ENCODE assay signal across 1 cellular context in the genomic region with DNA sequence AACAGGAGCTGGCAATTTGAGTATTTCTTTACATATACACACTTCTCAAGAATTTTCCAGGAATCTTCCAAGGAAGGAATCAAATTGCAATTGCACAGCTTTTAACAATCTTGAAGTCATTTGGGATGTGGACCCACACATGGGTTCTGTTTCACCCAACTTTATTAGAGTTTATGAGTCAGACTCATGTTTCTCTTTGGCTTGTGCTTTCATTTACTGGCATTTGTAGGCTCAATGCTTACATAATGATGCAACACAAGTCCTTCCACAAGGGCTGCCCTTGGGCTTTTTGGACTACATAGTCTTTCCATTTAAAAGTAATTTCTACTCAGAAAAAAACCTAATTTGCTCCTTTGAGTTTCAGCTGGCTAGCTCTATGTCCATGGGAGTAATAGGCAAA.
TF ChIP-seq lines count a peak whose summit lies in the region.

No MANE protein-coding gene starts in this region.

TF ChIP-seq in HEK293, 187 proteins besides CTCF, POLR2A, EP300 and RAD21 (continued from another document):
- TF ChIP-seq, protein P1, sequence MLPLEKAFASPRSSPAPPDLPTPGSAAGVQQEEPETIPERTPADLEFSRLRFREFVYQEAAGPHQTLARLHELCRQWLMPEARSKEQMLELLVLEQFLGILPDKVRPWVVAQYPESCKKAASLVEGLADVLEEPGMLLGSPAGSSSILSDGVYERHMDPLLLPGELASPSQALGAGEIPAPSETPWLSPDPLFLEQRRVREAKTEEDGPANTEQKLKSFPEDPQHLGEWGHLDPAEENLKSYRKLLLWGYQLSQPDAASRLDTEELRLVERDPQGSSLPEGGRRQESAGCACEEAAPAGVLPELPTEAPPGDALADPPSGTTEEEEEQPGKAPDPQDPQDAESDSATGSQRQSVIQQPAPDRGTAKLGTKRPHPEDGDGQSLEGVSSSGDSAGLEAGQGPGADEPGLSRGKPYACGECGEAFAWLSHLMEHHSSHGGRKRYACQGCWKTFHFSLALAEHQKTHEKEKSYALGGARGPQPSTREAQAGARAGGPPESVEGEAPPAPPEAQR (tag by site-specific recombination; IDR thresholded peaks at IDR 0.05), result no peak
- TF ChIP-seq ZNF292 (tag by site-specific recombination; IDR thresholded peaks at IDR 0.05; ENCODE audit: borderline replicate concordance, low read depth), result no peak
- TF ChIP-seq ZNF548 (tag by site-specific recombination; IDR thresholded peaks at IDR 0.05), result no peak
- no peak for TF ChIP-seq RBAK (tag by site-specific recombination; IDR thresholded peaks at IDR 0.05)
- TF ChIP-seq, protein P2, sequence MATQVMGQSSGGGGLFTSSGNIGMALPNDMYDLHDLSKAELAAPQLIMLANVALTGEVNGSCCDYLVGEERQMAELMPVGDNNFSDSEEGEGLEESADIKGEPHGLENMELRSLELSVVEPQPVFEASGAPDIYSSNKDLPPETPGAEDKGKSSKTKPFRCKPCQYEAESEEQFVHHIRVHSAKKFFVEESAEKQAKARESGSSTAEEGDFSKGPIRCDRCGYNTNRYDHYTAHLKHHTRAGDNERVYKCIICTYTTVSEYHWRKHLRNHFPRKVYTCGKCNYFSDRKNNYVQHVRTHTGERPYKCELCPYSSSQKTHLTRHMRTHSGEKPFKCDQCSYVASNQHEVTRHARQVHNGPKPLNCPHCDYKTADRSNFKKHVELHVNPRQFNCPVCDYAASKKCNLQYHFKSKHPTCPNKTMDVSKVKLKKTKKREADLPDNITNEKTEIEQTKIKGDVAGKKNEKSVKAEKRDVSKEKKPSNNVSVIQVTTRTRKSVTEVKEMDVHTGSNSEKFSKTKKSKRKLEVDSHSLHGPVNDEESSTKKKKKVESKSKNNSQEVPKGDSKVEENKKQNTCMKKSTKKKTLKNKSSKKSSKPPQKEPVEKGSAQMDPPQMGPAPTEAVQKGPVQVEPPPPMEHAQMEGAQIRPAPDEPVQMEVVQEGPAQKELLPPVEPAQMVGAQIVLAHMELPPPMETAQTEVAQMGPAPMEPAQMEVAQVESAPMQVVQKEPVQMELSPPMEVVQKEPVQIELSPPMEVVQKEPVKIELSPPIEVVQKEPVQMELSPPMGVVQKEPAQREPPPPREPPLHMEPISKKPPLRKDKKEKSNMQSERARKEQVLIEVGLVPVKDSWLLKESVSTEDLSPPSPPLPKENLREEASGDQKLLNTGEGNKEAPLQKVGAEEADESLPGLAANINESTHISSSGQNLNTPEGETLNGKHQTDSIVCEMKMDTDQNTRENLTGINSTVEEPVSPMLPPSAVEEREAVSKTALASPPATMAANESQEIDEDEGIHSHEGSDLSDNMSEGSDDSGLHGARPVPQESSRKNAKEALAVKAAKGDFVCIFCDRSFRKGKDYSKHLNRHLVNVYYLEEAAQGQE (tag by site-specific recombination; IDR thresholded peaks at IDR 0.05), result no peak
- peak; percentile 37; the same call in 1 of the 2 replicates for TF ChIP-seq ZNF629 (tag by site-specific recombination; IDR thresholded peaks at IDR 0.05)
- TF ChIP-seq, protein P3, sequence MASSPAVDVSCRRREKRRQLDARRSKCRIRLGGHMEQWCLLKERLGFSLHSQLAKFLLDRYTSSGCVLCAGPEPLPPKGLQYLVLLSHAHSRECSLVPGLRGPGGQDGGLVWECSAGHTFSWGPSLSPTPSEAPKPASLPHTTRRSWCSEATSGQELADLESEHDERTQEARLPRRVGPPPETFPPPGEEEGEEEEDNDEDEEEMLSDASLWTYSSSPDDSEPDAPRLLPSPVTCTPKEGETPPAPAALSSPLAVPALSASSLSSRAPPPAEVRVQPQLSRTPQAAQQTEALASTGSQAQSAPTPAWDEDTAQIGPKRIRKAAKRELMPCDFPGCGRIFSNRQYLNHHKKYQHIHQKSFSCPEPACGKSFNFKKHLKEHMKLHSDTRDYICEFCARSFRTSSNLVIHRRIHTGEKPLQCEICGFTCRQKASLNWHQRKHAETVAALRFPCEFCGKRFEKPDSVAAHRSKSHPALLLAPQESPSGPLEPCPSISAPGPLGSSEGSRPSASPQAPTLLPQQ (tag by site-specific recombination; IDR thresholded peaks at IDR 0.05), result peak; percentile 95
- peak; percentile 63; the same call in 1 of the 2 replicates for TF ChIP-seq ZEB2 (tag by site-specific recombination; IDR thresholded peaks at IDR 0.05)
- TF ChIP-seq ZNF24 (tag by site-specific recombination; IDR thresholded peaks at IDR 0.05), result no peak
- TF ChIP-seq ZNF514 (tag by site-specific recombination; IDR thresholded peaks at IDR 0.05), result no peak
- TF ChIP-seq, protein P4, sequence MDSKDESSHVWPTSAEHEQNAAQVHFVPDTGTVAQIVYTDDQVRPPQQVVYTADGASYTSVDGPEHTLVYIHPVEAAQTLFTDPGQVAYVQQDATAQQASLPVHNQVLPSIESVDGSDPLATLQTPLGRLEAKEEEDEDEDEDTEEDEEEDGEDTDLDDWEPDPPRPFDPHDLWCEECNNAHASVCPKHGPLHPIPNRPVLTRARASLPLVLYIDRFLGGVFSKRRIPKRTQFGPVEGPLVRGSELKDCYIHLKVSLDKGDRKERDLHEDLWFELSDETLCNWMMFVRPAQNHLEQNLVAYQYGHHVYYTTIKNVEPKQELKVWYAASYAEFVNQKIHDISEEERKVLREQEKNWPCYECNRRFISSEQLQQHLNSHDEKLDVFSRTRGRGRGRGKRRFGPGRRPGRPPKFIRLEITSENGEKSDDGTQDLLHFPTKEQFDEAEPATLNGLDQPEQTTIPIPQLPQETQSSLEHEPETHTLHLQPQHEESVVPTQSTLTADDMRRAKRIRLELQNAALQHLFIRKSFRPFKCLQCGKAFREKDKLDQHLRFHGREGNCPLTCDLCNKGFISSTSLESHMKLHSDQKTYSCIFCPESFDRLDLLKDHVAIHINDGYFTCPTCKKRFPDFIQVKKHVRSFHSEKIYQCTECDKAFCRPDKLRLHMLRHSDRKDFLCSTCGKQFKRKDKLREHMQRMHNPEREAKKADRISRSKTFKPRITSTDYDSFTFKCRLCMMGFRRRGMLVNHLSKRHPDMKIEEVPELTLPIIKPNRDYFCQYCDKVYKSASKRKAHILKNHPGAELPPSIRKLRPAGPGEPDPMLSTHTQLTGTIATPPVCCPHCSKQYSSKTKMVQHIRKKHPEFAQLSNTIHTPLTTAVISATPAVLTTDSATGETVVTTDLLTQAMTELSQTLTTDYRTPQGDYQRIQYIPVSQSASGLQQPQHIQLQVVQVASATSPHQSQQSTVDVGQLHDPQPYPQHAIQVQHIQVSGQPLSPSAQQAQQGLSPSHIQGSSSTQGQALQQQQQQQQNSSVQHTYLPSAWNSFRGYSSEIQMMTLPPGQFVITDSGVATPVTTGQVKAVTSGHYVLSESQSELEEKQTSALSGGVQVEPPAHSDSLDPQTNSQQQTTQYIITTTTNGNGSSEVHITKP (tag by site-specific recombination; IDR thresholded peaks at IDR 0.05), result peak; percentile 38
- TF ChIP-seq, protein P5, sequence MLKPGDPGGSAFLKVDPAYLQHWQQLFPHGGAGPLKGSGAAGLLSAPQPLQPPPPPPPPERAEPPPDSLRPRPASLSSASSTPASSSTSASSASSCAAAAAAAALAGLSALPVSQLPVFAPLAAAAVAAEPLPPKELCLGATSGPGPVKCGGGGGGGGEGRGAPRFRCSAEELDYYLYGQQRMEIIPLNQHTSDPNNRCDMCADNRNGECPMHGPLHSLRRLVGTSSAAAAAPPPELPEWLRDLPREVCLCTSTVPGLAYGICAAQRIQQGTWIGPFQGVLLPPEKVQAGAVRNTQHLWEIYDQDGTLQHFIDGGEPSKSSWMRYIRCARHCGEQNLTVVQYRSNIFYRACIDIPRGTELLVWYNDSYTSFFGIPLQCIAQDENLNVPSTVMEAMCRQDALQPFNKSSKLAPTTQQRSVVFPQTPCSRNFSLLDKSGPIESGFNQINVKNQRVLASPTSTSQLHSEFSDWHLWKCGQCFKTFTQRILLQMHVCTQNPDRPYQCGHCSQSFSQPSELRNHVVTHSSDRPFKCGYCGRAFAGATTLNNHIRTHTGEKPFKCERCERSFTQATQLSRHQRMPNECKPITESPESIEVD (tag by site-specific recombination; IDR thresholded peaks at IDR 0.05), result peak; percentile 66
- TF ChIP-seq MYNN (tag by site-specific recombination; IDR thresholded peaks at IDR 0.05; ENCODE audit: borderline replicate concordance), result no peak
- TF ChIP-seq ZNF2 (tag by site-specific recombination; IDR thresholded peaks at IDR 0.05), result no peak
- no peak for TF ChIP-seq ZNF211 (tag by site-specific recombination; IDR thresholded peaks at IDR 0.05; ENCODE audit: low read depth)
- TF ChIP-seq ZNF558 (tag by site-specific recombination; IDR thresholded peaks at IDR 0.05), result peak; percentile 66
- peak; percentile 93 for TF ChIP-seq ZFP69B (tag by site-specific recombination; IDR thresholded peaks at IDR 0.05)
- TF ChIP-seq GLIS1 (tag by site-specific recombination; IDR thresholded peaks at IDR 0.05), result peak; percentile 22; the same call in 1 of the 2 replicates
- TF ChIP-seq, protein P6, sequence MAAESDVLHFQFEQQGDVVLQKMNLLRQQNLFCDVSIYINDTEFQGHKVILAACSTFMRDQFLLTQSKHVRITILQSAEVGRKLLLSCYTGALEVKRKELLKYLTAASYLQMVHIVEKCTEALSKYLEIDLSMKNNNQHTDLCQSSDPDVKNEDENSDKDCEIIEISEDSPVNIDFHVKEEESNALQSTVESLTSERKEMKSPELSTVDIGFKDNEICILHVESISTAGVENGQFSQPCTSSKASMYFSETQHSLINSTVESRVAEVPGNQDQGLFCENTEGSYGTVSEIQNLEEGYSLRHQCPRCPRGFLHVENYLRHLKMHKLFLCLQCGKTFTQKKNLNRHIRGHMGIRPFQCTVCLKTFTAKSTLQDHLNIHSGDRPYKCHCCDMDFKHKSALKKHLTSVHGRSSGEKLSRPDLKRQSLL (tag by site-specific recombination; IDR thresholded peaks at IDR 0.05), result 0 out of 2 replicates have a peak, but pooled peaks have one; percentile 30
